8 cellular contexts compared by ENCODE assay signal in the genomic region with DNA sequence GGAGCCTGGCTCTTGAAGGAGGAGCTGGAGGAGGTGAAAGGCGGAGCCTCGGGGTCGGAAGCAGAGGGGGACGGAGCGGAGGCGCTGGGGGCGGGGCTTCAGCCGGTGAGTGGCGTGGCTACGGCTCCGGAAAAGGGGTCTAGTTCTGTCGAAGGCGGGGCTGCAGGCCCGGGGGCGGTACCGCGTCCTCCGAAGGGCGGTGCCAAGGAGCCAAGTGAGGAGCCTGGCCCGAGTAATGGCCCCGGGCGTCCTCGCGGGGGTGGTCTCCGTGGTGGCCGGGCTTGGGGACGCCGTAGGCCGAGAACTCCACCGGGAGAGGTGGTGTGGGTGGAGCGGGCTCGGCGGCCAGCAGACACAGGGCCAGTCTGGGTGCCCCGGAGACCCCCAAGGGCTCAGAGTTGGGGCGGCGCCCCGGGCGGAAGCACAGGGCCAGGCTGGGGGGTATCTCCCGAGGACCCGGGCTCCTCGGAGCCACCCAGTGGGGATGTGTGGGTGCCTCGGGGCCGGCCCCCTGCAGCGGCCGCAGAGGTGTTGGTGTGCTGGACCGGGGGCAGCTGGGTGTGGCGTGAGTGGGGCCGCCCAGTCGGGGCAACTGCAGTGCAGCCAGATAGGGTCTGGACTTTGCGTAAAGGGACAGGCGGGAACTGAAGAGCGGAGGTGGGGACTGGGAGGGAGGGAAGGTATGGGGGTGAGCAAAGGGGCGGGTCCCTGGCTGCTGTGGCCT.
DNase-seq lines count a peak whose midpoint lies in the region; ATAC-seq lines count a peak whose summit lies in the region.

No MANE protein-coding gene starts in this region.

- H3K27me3 Mint-ChIP-seq in central memory CD8-positive, alpha-beta T cell = no peaks in the 10 kb centered on the region

- H3K9me3 Mint-ChIP-seq in central memory CD8-positive, alpha-beta T cell = no peaks in the 10 kb centered on the region

- H3K4me1 Mint-ChIP-seq in central memory CD8-positive, alpha-beta T cell = peaks cover 39% of the 10 kb centered on the region

- peaks cover 31% of the 10 kb centered on the region for H3K36me3 Mint-ChIP-seq in central memory CD8-positive, alpha-beta T cell (ENCODE audit: insufficient read depth)

- H3K4me3 Mint-ChIP-seq in central memory CD8-positive, alpha-beta T cell = peak overlapping the region; percentile 96

- DNase-seq in AG08395 (ENCODE audit: low spot score) (peak; percentile 98), NCI-H345 treated with DMSO at 0.1 percent for 48 hours (lab: John Stamatoyannopoulos, UW; ENCODE audit: unreplicated experiment) (peak; percentile 91)
- DNase-seq in activated CD4-positive, CD25-positive, alpha-beta regulatory T cell (lab: John Stamatoyannopoulos, UW) = peak; percentile 99
- DNase-seq in central memory CD8-positive, alpha-beta T cell (ENCODE audit: low spot score in 2 of 2) = peak; percentile 100
- DNase-seq in stimulated activated CD4-positive, alpha-beta T cell treated with anti-CD3 and anti-CD28 coated beads, Interleukin-1b, Interleukin-23, amount 100 ng/mL, for 1 hour (ENCODE audit: low read depth in 2 of 2) = peak; percentile 99 to 100

- H3K27me3 ChIP-seq in layer of hippocampus (ENCODE audit: control insufficient read depth, insufficient read depth, low read length) = no peaks in the 10 kb centered on the region

- ATAC-seq in GM19023 (IDR thresholded peaks at IDR 0.05; ENCODE audit: unreplicated experiment) (peak; percentile 73), HG03196 (IDR thresholded peaks at IDR 0.05; ENCODE audit: unreplicated experiment) (peak; percentile 59)
- peak; percentile 58 for ATAC-seq in central memory CD8-positive, alpha-beta T cell (replicated peaks; ENCODE audit: extremely low read depth, poor library complexity, severe bottlenecking)

- peak overlapping the region; percentile 100 for H3K27ac ChIP-seq in layer of hippocampus (ENCODE audit: low read depth, low read length)

- peak overlapping the region; percentile 97 for H3K27ac Mint-ChIP-seq in central memory CD8-positive, alpha-beta T cell (ENCODE audit: low read depth)

Comparison
In these comparisons a context has a peak if more than half of its experiments do, and no peak if none do; other contexts are left out.
1. Peak in every context shown above with its lines: DNase-seq, ATAC-seq and H3K27ac ChIP-seq.